In the genomic region with DNA sequence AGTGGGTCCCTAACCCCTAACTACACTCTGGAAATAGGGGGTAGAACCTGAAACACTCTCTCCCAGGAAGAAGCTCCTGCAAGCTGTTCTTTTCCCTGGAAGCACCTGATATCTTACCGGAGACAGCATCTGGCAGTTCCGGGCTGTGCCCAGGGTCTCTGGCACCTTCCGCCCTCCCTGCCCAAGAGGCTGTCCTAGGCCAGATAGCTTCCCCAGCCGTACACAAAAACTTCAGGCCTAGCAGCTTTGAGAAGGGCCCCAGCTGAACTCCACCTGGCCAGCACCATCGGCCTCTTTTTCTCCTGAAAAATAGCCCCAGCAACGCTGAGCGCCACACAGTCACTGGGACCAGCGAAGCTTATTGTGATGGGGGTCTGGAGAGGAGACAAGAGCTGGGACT, we compare ENCODE assay signal across 8 cellular contexts. TPM values are rescaled to one million over a fixed set of nuclear protein-coding genes. Genes with fewer than 3 reads are reported as not detected.
DNase-seq lines count a peak whose midpoint lies in the region; ATAC-seq and TF ChIP-seq lines count a peak whose summit lies in the region.

No MANE protein-coding gene starts in this region.

- no peak for DNase-seq in activated CD4-positive, alpha-beta T cell treated with anti-CD3 and anti-CD28 coated beads, Interleukin-2, amount 10 ng/mL, durations not matched to agents 7 days and 5 days
- DNase-seq in activated CD4-positive, alpha-beta T cell treated with anti-CD3 and anti-CD28 coated beads, Interleukin-2, amount 50 U/mL, for 48 hours = no peak
- no peak for DNase-seq in activated naive CD8-positive, alpha-beta T cell treated with anti-CD3 and anti-CD28 coated beads, Interleukin-2, amount 50 U/mL, for 24 hours
- DNase-seq in lower lobe of right lung (no peak), cerebellum (ENCODE audit: low spot score) (no peak), NCI-H146 treated with DMSO at 0.1 percent for 48 hours (lab: John Stamatoyannopoulos, UW; ENCODE audit: unreplicated experiment) (no peak)

- peaks cover 5% of the 10 kb centered on the region for H3K36me3 ChIP-seq in lower lobe of right lung

- peaks cover 42% of the 10 kb centered on the region for H3K27me3 ChIP-seq in lower lobe of right lung (ENCODE audit: low read depth)

- peaks cover 32% of the 10 kb centered on the region for H3K4me1 Mint-ChIP-seq in activated CD4-positive, alpha-beta T cell treated with anti-CD3 and anti-CD28 coated beads, Interleukin-2, amount 10 ng/mL, durations not matched to agents 7 days and 5 days
- H3K4me1 Mint-ChIP-seq in activated naive CD8-positive, alpha-beta T cell treated with anti-CD3 and anti-CD28 coated beads, Interleukin-2, amount 50 U/mL, for 24 hours = peaks cover 35% of the 10 kb centered on the region

- ATAC-seq in activated naive CD8-positive, alpha-beta T cell treated with anti-CD3 and anti-CD28 coated beads, Interleukin-2, amount 50 U/mL, for 24 hours = no peak
- ATAC-seq in lower lobe of right lung (no peak), GM18861 (IDR thresholded peaks at IDR 0.05; ENCODE audit: unreplicated experiment) (no peak)

- peaks cover 13% of the 10 kb centered on the region for H3K36me3 Mint-ChIP-seq in activated CD4-positive, alpha-beta T cell treated with anti-CD3 and anti-CD28 coated beads, Interleukin-2, amount 10 ng/mL, durations not matched to agents 7 days and 5 days (ENCODE audit: low read depth)
- peaks cover 5% of the 10 kb centered on the region for H3K36me3 Mint-ChIP-seq in activated naive CD8-positive, alpha-beta T cell treated with anti-CD3 and anti-CD28 coated beads, Interleukin-2, amount 50 U/mL, for 24 hours (ENCODE audit: low read depth)

- peak overlapping the region; percentile 93 for H3K4me3 ChIP-seq in lower lobe of right lung

- intact Hi-C loops in lower lobe of right lung (cut with DNase I) = no loop called here

- H3K27me3 Mint-ChIP-seq in activated CD4-positive, alpha-beta T cell treated with anti-CD3 and anti-CD28 coated beads, Interleukin-2, amount 10 ng/mL, durations not matched to agents 7 days and 5 days = peaks cover 43% of the 10 kb centered on the region
- peaks cover 48% of the 10 kb centered on the region for H3K27me3 Mint-ChIP-seq in activated naive CD8-positive, alpha-beta T cell treated with anti-CD3 and anti-CD28 coated beads, Interleukin-2, amount 50 U/mL, for 24 hours

- peaks cover 34% of the 10 kb centered on the region for H3K4me1 ChIP-seq in lower lobe of right lung

- H3K9me3 ChIP-seq in lower lobe of right lung = no peaks in the 10 kb centered on the region

- POLR2A ChIA-PET in activated CD4-positive, alpha-beta T cell treated with anti-CD3 and anti-CD28 coated beads, Interleukin-2, amount 10 ng/mL, durations not matched to agents 7 days and 5 days (lab: Charles Lee) = no interaction called here

- peak overlapping the region; percentile 99 for H3K27ac Mint-ChIP-seq in activated CD4-positive, alpha-beta T cell treated with anti-CD3 and anti-CD28 coated beads, Interleukin-2, amount 10 ng/mL, durations not matched to agents 7 days and 5 days
- H3K27ac Mint-ChIP-seq in activated naive CD8-positive, alpha-beta T cell treated with anti-CD3 and anti-CD28 coated beads, Interleukin-2, amount 50 U/mL, for 24 hours = no peak overlapping the region

- no peak for TF ChIP-seq CTCF in lower lobe of right lung (IDR thresholded peaks at IDR 0.05)

- peak overlapping the region; percentile 99 for H3K27ac ChIP-seq in lower lobe of right lung
- peak overlapping the region; percentile 70 for H3K27ac ChIP-seq in temporal lobe (ENCODE audit: low read depth, low read length)

- H3K9me3 Mint-ChIP-seq in activated CD4-positive, alpha-beta T cell treated with anti-CD3 and anti-CD28 coated beads, Interleukin-2, amount 10 ng/mL, durations not matched to agents 7 days and 5 days = peaks cover 2% of the 10 kb centered on the region
- H3K9me3 Mint-ChIP-seq in activated naive CD8-positive, alpha-beta T cell treated with anti-CD3 and anti-CD28 coated beads, Interleukin-2, amount 50 U/mL, for 24 hours = no peaks in the 10 kb centered on the region

- CTCF ChIA-PET in activated CD4-positive, alpha-beta T cell treated with anti-CD3 and anti-CD28 coated beads, Interleukin-2, amount 10 ng/mL, durations not matched to agents 7 days and 5 days (lab: Charles Lee) = interaction anchor here (1.4 to 2.9 kb wide), 2 partner anchors 10 to 11 kb away, joined by 4 to 15 read pairs; partner anchors contain the start of gene OSR1

- peak overlapping the region; percentile 86 for H3K4me3 Mint-ChIP-seq in activated CD4-positive, alpha-beta T cell treated with anti-CD3 and anti-CD28 coated beads, Interleukin-2, amount 10 ng/mL, durations not matched to agents 7 days and 5 days
- peak overlapping the region; percentile 93 for H3K4me3 Mint-ChIP-seq in activated naive CD8-positive, alpha-beta T cell treated with anti-CD3 and anti-CD28 coated beads, Interleukin-2, amount 50 U/mL, for 24 hours

RNA-seq across cellular contexts. Expression of gene OSR1, which starts 9.7 kb away (rescaled TPM):
- not detected for total RNA-seq in activated CD4-positive, alpha-beta T cell treated with anti-CD3 and anti-CD28 coated beads, Interleukin-2, amount 10 ng/mL, durations not matched to agents 7 days and 5 days
- total RNA-seq in lower lobe of right lung (15.5 TPM), temporal lobe (1.7 TPM), cerebellum (8.7 TPM)
